11 cellular contexts compared by ENCODE assay signal in the genomic region with DNA sequence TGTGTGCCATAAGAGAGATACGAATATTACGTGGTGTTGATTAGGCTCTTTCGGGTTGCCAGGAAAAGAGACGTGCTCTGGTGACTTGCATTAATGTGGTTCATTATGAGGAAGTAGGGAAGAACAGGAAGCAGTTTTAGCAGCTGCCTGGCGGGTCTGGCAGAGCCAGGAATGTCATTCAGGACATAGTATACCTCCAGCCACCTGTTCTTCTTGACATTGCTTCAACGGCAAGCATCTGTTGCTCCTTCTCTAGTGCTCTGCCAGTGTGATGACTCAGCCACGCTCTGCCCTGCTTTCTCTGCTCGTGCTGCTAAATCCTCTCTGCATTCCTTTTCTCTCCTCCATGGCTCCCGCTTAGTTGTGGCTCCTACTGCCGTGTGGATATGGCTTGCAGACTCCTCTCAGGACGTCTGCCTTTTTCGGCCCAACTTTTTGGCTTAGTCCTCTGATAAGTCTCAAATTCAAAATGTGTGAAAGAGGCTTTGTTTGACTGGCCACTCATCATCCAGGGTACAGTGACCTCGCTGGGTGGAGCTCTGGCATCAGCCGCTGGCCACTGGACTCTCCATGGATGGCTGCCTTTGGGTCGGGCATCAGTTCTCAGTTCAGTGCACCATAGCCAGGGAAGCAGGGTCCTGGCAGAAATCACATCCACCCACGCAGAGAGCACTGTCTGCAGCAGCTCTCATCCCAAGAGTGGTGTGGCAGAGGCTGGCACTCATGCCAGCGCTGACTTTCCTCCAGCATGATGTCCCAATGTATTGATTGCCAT.
A peak's percentile ranks its signal among the peaks of the same experiment; 100 is the strongest.
DNase-seq lines count a peak whose midpoint lies in the region; ATAC-seq and TF ChIP-seq lines count a peak whose summit lies in the region.
"Had no signal": no experiment of that assay in that cellular context is flagged by ENCODE, and none has a peak within 500 bp of the region (broad histone marks: within the 10 kb centered on the region; RNA-seq: fewer than 3 reads in every experiment).

No MANE protein-coding gene starts in this region.

- no peak for ATAC-seq in GM21447 (IDR thresholded peaks at IDR 0.05; ENCODE audit: unreplicated experiment)
- ATAC-seq: GM12878 had no signal

- CTCF ChIA-PET in Calu3 (lab: Charles Lee) = no interaction called here

- peak overlapping the region in 52 of 59 donors; percentile 13 to 63 (median 41) for H3K4me3 ChIP-seq in dorsolateral prefrontal cortex
- H3K4me3 ChIP-seq: coronary artery, GM12878 had no signal

- DNase-seq in Calu3 (peak; percentile 2), NCI-H510A (lab: John Stamatoyannopoulos, UW) (peak; percentile 27), dorsolateral prefrontal cortex (peak; percentile 37 to 72 (median 60)), nucleus accumbens (lab: John Stamatoyannopoulos, UW) (peak in 46 of 56 donors; percentile 4 to 70 (median 35)), type B pancreatic cell (ENCODE audit: extremely low spot score, unreplicated experiment) (no peak), ureter (ENCODE audit: low spot score) (no peak)
- no peak for DNase-seq in activated CD4-positive, alpha-beta T cell treated with anti-CD3 and anti-CD28 coated beads for 48 hours
- DNase-seq: CD4-positive, alpha-beta memory T cell had no signal

- H3K27me3 ChIP-seq in dorsolateral prefrontal cortex = no peaks in the 10 kb centered on the region

- no TSS peak for BruUV-seq in Calu3 (replicated peaks; lab: Mats Ljungman, UMichigan)

- peaks cover 11% of the 10 kb centered on the region for H3K4me1 Mint-ChIP-seq in Calu3 (ENCODE audit: low read depth, unreplicated experiment)
- H3K4me1 Mint-ChIP-seq in type B pancreatic cell (ENCODE audit: unreplicated experiment) = no peaks in the 10 kb centered on the region
- H3K4me1 Mint-ChIP-seq: CD4-positive, alpha-beta memory T cell had no signal

- H3K9me3 Mint-ChIP-seq in Calu3 (ENCODE audit: low read depth, unreplicated experiment) = peaks cover 4% of the 10 kb centered on the region
- peaks cover 9% of the 10 kb centered on the region for H3K9me3 Mint-ChIP-seq in type B pancreatic cell

- peak overlapping the region in 44 of 59 donors; percentile 1 to 83 (median 55) for H3K27ac ChIP-seq in dorsolateral prefrontal cortex
- H3K27ac ChIP-seq: coronary artery had no signal

- TF ChIP-seq CTCF in Calu3 (IDR thresholded peaks at IDR 0.05; ENCODE audit: unreplicated experiment) = no peak
- peak in 36 of 56 donors; percentile 6 to 62 (median 30) for TF ChIP-seq CTCF in dorsolateral prefrontal cortex (IDR thresholded peaks at IDR 0.05 in 54 of 56, conservative IDR thresholded peaks at IDR 0.05 in 2 of 56; ENCODE audit: low read depth in 1 of 56, partially characterized antibody in 56 of 56)
- TF ChIP-seq CTCF in type B pancreatic cell (conservative IDR thresholded peaks at IDR 0.05) = no peak

- H3K27me3 Mint-ChIP-seq in Calu3 (ENCODE audit: unreplicated experiment) (no peaks in the 10 kb centered on the region), type B pancreatic cell (no peaks in the 10 kb centered on the region)

- H3K36me3 Mint-ChIP-seq in Calu3 (ENCODE audit: insufficient read depth, unreplicated experiment) = no peaks in the 10 kb centered on the region
- H3K36me3 Mint-ChIP-seq in type B pancreatic cell = no peaks in the 10 kb centered on the region
- H3K36me3 Mint-ChIP-seq: CD4-positive, alpha-beta memory T cell had no signal

- H3K27ac Mint-ChIP-seq in Calu3 (ENCODE audit: unreplicated experiment) (no peak overlapping the region), type B pancreatic cell (no peak overlapping the region)

- intact Hi-C loops in Calu3 (cut with micrococcal nuclease; ENCODE audit: unreplicated experiment) (no loop called here), dorsolateral prefrontal cortex (cut with DNase I) (loop anchor here in 1 of 2 donors (2.0 to 5.0 kb wide), 2 partner anchors 38 to 98 kb away; no protein-coding TSS in a partner anchor)

- H3K4me3 Mint-ChIP-seq in Calu3 (ENCODE audit: low read depth, unreplicated experiment) (peak overlapping the region; percentile 25), type B pancreatic cell (no peak overlapping the region)
- H3K4me3 Mint-ChIP-seq: CD4-positive, alpha-beta memory T cell had no signal

Comparison
In these comparisons a context has a peak if more than half of its experiments do, and no peak if none do; other contexts are left out.
1. DNase-seq: peak in Calu3 (single experiment), NCI-H510A (single experiment), dorsolateral prefrontal cortex (10 of 10) and nucleus accumbens (46 of 56); none in activated CD4-positive, alpha-beta T cell treated with anti-CD3 and anti-CD28 coated beads for 48 hours (single experiment), type B pancreatic cell (single experiment) and ureter (single experiment).
2. CTCF ChIP-seq: peak in dorsolateral prefrontal cortex (36 of 56); none in Calu3 (single experiment) and type B pancreatic cell (single experiment).